In genomic region chr19:5800361-5801270, GRCh38 we compare ENCODE assay signal across 19 cellular contexts. TPM values are rescaled to one million over a fixed set of nuclear protein-coding genes. Genes with fewer than 3 reads are reported as not detected.
DNase-seq lines count a peak whose midpoint lies in the region; ATAC-seq and TF ChIP-seq lines count a peak whose summit lies in the region.
"Had no signal": no experiment of that assay in that cellular context is flagged by ENCODE, and none has a peak within 500 bp of the region (broad histone marks: within the 10 kb centered on the region; RNA-seq: fewer than 3 reads in every experiment).

No MANE protein-coding gene starts in this region.

- H4K5ac ChIP-seq in IMR-90 (ENCODE audit: low read depth, low read length) = no peak overlapping the region

- H3K4me2 ChIP-seq in IMR-90 (ENCODE audit: low read depth, low read length) = no peak overlapping the region
- no peak overlapping the region for H3K4me2 ChIP-seq in neural progenitor cell

- H2AFZ ChIP-seq in IMR-90 (replicated peaks; ENCODE audit: low read length, poor library complexity) (peak overlapping the region; percentile 11), neural progenitor cell (replicated peaks) (no peak overlapping the region)

- H4K20me1 ChIP-seq in IMR-90 (ENCODE audit: insufficient read depth, low read length) (no peaks in the 10 kb centered on the region), neural progenitor cell (ENCODE audit: low read depth) (no peaks in the 10 kb centered on the region)

- CTCF ChIA-PET in IMR-90 (lab: Yijun Ruan, JAX) = no interaction called here

- no peak overlapping the region for H2BK20ac ChIP-seq in IMR-90 (ENCODE audit: low read depth, low read length)

- no peaks in the 10 kb centered on the region for H3K9me1 ChIP-seq in IMR-90 (ENCODE audit: insufficient read depth, low read length)

- H3K9me3 Mint-ChIP-seq in neural progenitor cell = no peaks in the 10 kb centered on the region
- H3K9me3 Mint-ChIP-seq in immature natural killer cell = peaks cover 0 to 3% (median 0%) of the 10 kb centered on the region in 6 donors

- peaks cover 27% of the 10 kb centered on the region for H3K4me1 Mint-ChIP-seq in neural progenitor cell
- peaks cover 8 to 21% of the 10 kb centered on the region in 2 donors for H3K4me1 Mint-ChIP-seq in immature natural killer cell

- WGBS in IMR-90 (ENCODE audit: extremely low coverage in 2 of 2, insufficient read length in 1 of 2), 2 experiments = 87% methylated on average over 3 of the region's 17 CpGs; no CpG with 5 or more reads in 1 of the 2 experiments
- WGBS in body of pancreas, 2 donors = 59 to 64% methylated on average over 7 to 17 of the region's 17 CpGs

- H3K36me3 Mint-ChIP-seq in neural progenitor cell (no peaks in the 10 kb centered on the region), immature natural killer cell (no peaks in the 10 kb centered on the region)

- H2BK120ac ChIP-seq in IMR-90 (ENCODE audit: low read depth, low read length) = no peak overlapping the region

- ATAC-seq in IMR-90 (ENCODE audit: low read depth) = no peak
- ATAC-seq in body of pancreas = no peak
- ATAC-seq: Right ventricle myocardium inferior had no signal

- H2BK5ac ChIP-seq in IMR-90 (ENCODE audit: low read depth, low read length, poor library complexity, severe bottlenecking) = no peak overlapping the region

- H3F3A ChIP-seq in neural progenitor cell (ENCODE audit: low read depth) = peaks cover 21% of the 10 kb centered on the region

- dilution Hi-C loops in IMR-90 (cut with HindIII; ENCODE audit: low sequenced_read_pairs, unreplicated experiment) = no loop called here

- no peaks in the 10 kb centered on the region for H3K9me3 ChIP-seq in IMR-90 (ENCODE audit: control insufficient read depth, insufficient read depth, low read length)
- H3K9me3 ChIP-seq in body of pancreas = no peaks in the 10 kb centered on the region
- H3K9me3 ChIP-seq in neural progenitor cell (ENCODE audit: low read depth) = no peaks in the 10 kb centered on the region
- H3K9me3 ChIP-seq: MG63 had no signal

- H3K18ac ChIP-seq in IMR-90 (ENCODE audit: low read depth, low read length) = no peak overlapping the region

- H3K4me3 Mint-ChIP-seq in neural progenitor cell = peak overlapping the region; percentile 68
- H3K4me3 Mint-ChIP-seq in immature natural killer cell = peak overlapping the region in 1 of 5 donors; percentile 48

- H3K79me2 ChIP-seq in neural progenitor cell (ENCODE audit: low read depth) = no peaks in the 10 kb centered on the region

- in situ Hi-C loops in IMR-90 (cut with MboI; ENCODE audit: low sequenced_read_pairs) = loop anchor here (5.0 to 10.0 kb wide), 2 partner anchors 92 to 224 kb away; no protein-coding TSS in a partner anchor

- H3K4me1 ChIP-seq in IMR-90 (ENCODE audit: control insufficient read depth, insufficient read depth, low read length) (peaks cover 3% of the 10 kb centered on the region; the same call in 1 of the 2 replicates), body of pancreas (peaks cover 62% of the 10 kb centered on the region), neural progenitor cell (no peaks in the 10 kb centered on the region)

- H4K8ac ChIP-seq in IMR-90 (ENCODE audit: low read depth in 2 of 2, low read length in 2 of 2) = no peak overlapping the region

- H3K4me3 ChIP-seq in IMR-90 (ENCODE audit: insufficient read depth, low read depth, low read length) (no peak overlapping the region), body of pancreas (no peak overlapping the region), neural progenitor cell (no peak overlapping the region)
- H3K4me3 ChIP-seq: MG63, Peyer's patch, SK-N-MC had no signal

- H3K27ac ChIP-seq in IMR-90 (ENCODE audit: insufficient read depth, low read length) (no peak overlapping the region), body of pancreas (peak overlapping the region; percentile 33 to 78 (median 66)), neural progenitor cell (no peak overlapping the region)
- H3K27ac ChIP-seq: Peyer's patch, SK-N-MC had no signal

- no peak for TF ChIP-seq POLR2A in IMR-90 (IDR thresholded peaks at IDR 0.05; ENCODE audit: low read depth, low read length)
- TF ChIP-seq POLR2A in body of pancreas (IDR thresholded peaks at IDR 0.05) = no peak

- no peak overlapping the region for H2AK5ac ChIP-seq in IMR-90 (ENCODE audit: low read depth, low read length)

- no peak overlapping the region for H3K14ac ChIP-seq in IMR-90 (replicated peaks; ENCODE audit: low read depth, low read length)

- peaks cover 31% of the 10 kb centered on the region for H3K27me3 ChIP-seq in IMR-90 (ENCODE audit: control insufficient read depth, insufficient read depth, low read length)
- no peaks in the 10 kb centered on the region for H3K27me3 ChIP-seq in body of pancreas
- H3K27me3 ChIP-seq in neural progenitor cell = peaks cover 34% of the 10 kb centered on the region
- H3K27me3 ChIP-seq: Peyer's patch had no signal

- H4K91ac ChIP-seq in IMR-90 (ENCODE audit: insufficient read depth, low read depth, low read length) = no peak overlapping the region

- H3K27me3 Mint-ChIP-seq in neural progenitor cell (ENCODE audit: insufficient read depth, low read depth) (peaks cover 21% of the 10 kb centered on the region), immature natural killer cell (ENCODE audit: low read depth in 3 of 3) (peaks cover 16 to 25% (median 16%) of the 10 kb centered on the region in 3 donors)

- TF ChIP-seq RAD21 in IMR-90 (IDR thresholded peaks at IDR 0.05; ENCODE audit: low read length) = no peak

- POLR2A ChIA-PET in IMR-90 (lab: Charles Lee; ENCODE audit: unreplicated experiment) = no interaction called here

- H2BK15ac ChIP-seq in IMR-90 (ENCODE audit: low read depth, low read length) = no peak overlapping the region

- H3K27ac Mint-ChIP-seq in neural progenitor cell (no peak overlapping the region), immature natural killer cell (peak overlapping the region in 1 of 6 donors; percentile 64)

- no TSS peak for BruUV-seq in IMR-90 (replicated peaks; lab: Mats Ljungman, UMichigan)

- H3K79me1 ChIP-seq in IMR-90 (ENCODE audit: low read depth in 1 of 2, low read length in 2 of 2) = no peaks in the 10 kb centered on the region

- intact Hi-C loops in IMR-90 (cut with micrococcal nuclease) = loop anchor here (5.0 to 10.0 kb wide), 2 partner anchors 164 to 222 kb away; no protein-coding TSS in a partner anchor
- intact Hi-C loops in body of pancreas (cut with DNase I) = no loop called here

- H2AK9ac ChIP-seq in IMR-90 (replicated peaks; ENCODE audit: low read depth, low read length, poor library complexity) = no peak overlapping the region

- H3K9ac ChIP-seq in IMR-90 (ENCODE audit: low read depth, low read length) (no peak overlapping the region), neural progenitor cell (no peak overlapping the region)

- no peak overlapping the region for H3K56ac ChIP-seq in IMR-90 (ENCODE audit: extremely low read depth, insufficient read depth, low read length)

- no peak overlapping the region for H3K4ac ChIP-seq in IMR-90 (ENCODE audit: low read depth, low read length)

- H3K36me3 ChIP-seq in IMR-90 (ENCODE audit: control insufficient read depth, insufficient read depth, low read length) (no peaks in the 10 kb centered on the region), body of pancreas (replicated peaks in 1 of 2; ENCODE audit: insufficient read depth in 1 of 2, low read depth in 2 of 2) (no peaks in the 10 kb centered on the region), neural progenitor cell (no peaks in the 10 kb centered on the region)
- H3K36me3 ChIP-seq: MG63, Peyer's patch had no signal

- H3K23ac ChIP-seq in IMR-90 (ENCODE audit: low read depth, low read length) = no peak overlapping the region

- DNase-seq in IMR-90 (no peak), body of pancreas (peak in 1 of 4 donors; percentile 52), neural progenitor cell (ENCODE audit: low spot score) (no peak), SHP77 treated with DMSO at 0.1 percent for 48 hours (lab: John Stamatoyannopoulos, UW) (no peak), immature natural killer cell (no peak)
- DNase-seq: DMS 273 treated with DMSO at 0.1 percent for 48 hours, GDM1, GOT3, Karpas-422, MG63, NCI-H1092 treated with DMSO at 0.1 percent for 48 hours, NCI-H1694, NCI-H2107, NCI-H2227 treated with DMSO at 0.1 percent for 48 hours, NCI-H524, Peyer's patch had no signal

- no peak for TF ChIP-seq CTCF in IMR-90 (conservative IDR thresholded peaks at IDR 0.05; ENCODE audit: low read depth, low read length)
- TF ChIP-seq CTCF in body of pancreas (IDR thresholded peaks at IDR 0.05) = no peak
- TF ChIP-seq CTCF in neural progenitor cell (IDR thresholded peaks at IDR 0.05) = no peak

RNA-seq across cellular contexts. Expression of gene NRTN, which starts 4.3 kb away (rescaled TPM):
- total RNA-seq in IMR-90 (2012; rRNA removed) (0.18 TPM in 1 of 2 replicates, not detected in the other), body of pancreas (10 to 100 TPM; 24.1 to 70.9 TPM), neural progenitor cell (ENCODE audit: low replicate concordance) (2.4 and 6.0 TPM in 2 replicates)
- polyA plus RNA-seq in IMR-90 (2012; rRNA removed) (0.17 and 0.37 TPM in 2 replicates), immature natural killer cell (under 1 TPM in 1 of 3 donors, not detected in 2; 0.56 TPM)
- 0.51 and 0.63 TPM in 2 replicates for polyA plus RNA-seq in IMR-90 (2012; cell fraction: cytosol; rRNA removed)
- polyA plus RNA-seq in IMR-90 (2012; cell fraction: nucleus; rRNA removed; ENCODE audit: low replicate concordance) = 0.11 and 0.35 TPM in 2 replicates
- polyA plus RNA-seq: CD14-positive monocyte had no signal

RNA-seq across cellular contexts. Expression of gene DUS3L, which starts 9.7 kb away (rescaled TPM):
- total RNA-seq in IMR-90 (2012; rRNA removed) (12.4 and 14.2 TPM in 2 replicates), body of pancreas (10 to 100 TPM; 28.0 to 39.6 TPM), neural progenitor cell (ENCODE audit: low replicate concordance) (20.7 and 27.6 TPM in 2 replicates)
- polyA plus RNA-seq in IMR-90 (2012; rRNA removed) (21.3 and 25.6 TPM in 2 replicates), immature natural killer cell (10 to 100 TPM; 21.2 to 42.5 (median 33.4) TPM)
- polyA plus RNA-seq in IMR-90 (2012; cell fraction: cytosol; rRNA removed) = 18.7 and 45.2 TPM in 2 replicates
- polyA plus RNA-seq in IMR-90 (2012; cell fraction: nucleus; rRNA removed; ENCODE audit: low replicate concordance) = 102 and 228 TPM in 2 replicates

RNA-seq across cellular contexts. Expression of gene PRR22, which starts 16.1 kb away (rescaled TPM):
- total RNA-seq in IMR-90 (2012; rRNA removed) (0.28 TPM in 1 of 2 replicates, not detected in the other), body of pancreas (1 to 10 TPM; 2.3 TPM), neural progenitor cell (ENCODE audit: low replicate concordance) (0.40 TPM in 1 of 2 replicates, not detected in the other)
- polyA plus RNA-seq in IMR-90 (2012; rRNA removed) (0.92 and 1.6 TPM in 2 replicates), immature natural killer cell (not detected)
- 0.21 and 0.41 TPM in 2 replicates for polyA plus RNA-seq in IMR-90 (2012; cell fraction: cytosol; rRNA removed)
- polyA plus RNA-seq in IMR-90 (2012; cell fraction: nucleus; rRNA removed; ENCODE audit: low replicate concordance) = 4.7 and 15.1 TPM in 2 replicates

RNA-seq across cellular contexts. Expression of gene FUT6, which starts 38.9 kb away (rescaled TPM):
- total RNA-seq in IMR-90 (2012; rRNA removed) (not detected in 2 replicates), body of pancreas (10 to 100 TPM in 1 of 2 donors, 1 to 10 TPM in 1; 3.6 to 12.2 TPM), neural progenitor cell (ENCODE audit: low replicate concordance) (not detected in 2 replicates)
- polyA plus RNA-seq in IMR-90 (2012; rRNA removed) (not detected in 2 replicates), immature natural killer cell (not detected)
- not detected in 2 replicates for polyA plus RNA-seq in IMR-90 (2012; cell fraction: cytosol; rRNA removed)
- polyA plus RNA-seq in IMR-90 (2012; cell fraction: nucleus; rRNA removed; ENCODE audit: low replicate concordance) = not detected in 2 replicates
- total RNA-seq: Right ventricle myocardium inferior had no signal
- polyA plus RNA-seq: CD14-positive monocyte had no signal

RNA-seq across cellular contexts. Expression of gene FUT3, which starts 50.6 kb away (rescaled TPM):
- total RNA-seq in IMR-90 (2012; rRNA removed) (not detected in 2 replicates), body of pancreas (1 to 10 TPM; 5.7 to 9.2 TPM), neural progenitor cell (ENCODE audit: low replicate concordance) (0.34 TPM in 1 of 2 replicates, not detected in the other)
- polyA plus RNA-seq in IMR-90 (2012; rRNA removed) (not detected in 2 replicates), immature natural killer cell (not detected)
- polyA plus RNA-seq in IMR-90 (2012; cell fraction: cytosol; rRNA removed) = not detected in 2 replicates
- polyA plus RNA-seq in IMR-90 (2012; cell fraction: nucleus; rRNA removed; ENCODE audit: low replicate concordance) = not detected in 2 replicates
- total RNA-seq: Right ventricle myocardium inferior had no signal
- polyA plus RNA-seq: CD14-positive monocyte had no signal

Comparison
In these comparisons a context has a peak if more than half of its experiments do, and no peak if none do; other contexts are left out.
1. H3K27ac ChIP-seq: peak in body of pancreas (4 of 4); none in IMR-90 (single experiment) and neural progenitor cell (single experiment).